ENCODE assay signal across 8 cellular contexts in genomic region chrX:38887222-38887621, GRCh38.
"Had no signal": no experiment of that assay in that cellular context is flagged by ENCODE, and none has a peak within 500 bp of the region (broad histone marks: within the 10 kb centered on the region; RNA-seq: fewer than 3 reads in every experiment).

No MANE protein-coding gene starts in this region.

- H3K9me3 ChIP-seq: HAP-1 had no signal

- H3K27ac ChIP-seq: GM23248 had no signal

- FAIRE-seq: HTR-8/SVneo had no signal

- ATAC-seq: HCT116 had no signal

- DNase-seq: GM23248, GOT3, H7, IMR-90, KBM-7 had no signal

- H3K9ac ChIP-seq: GM23248 had no signal

- H2AFZ ChIP-seq: GM23248 had no signal

- H3K36me3 ChIP-seq: HAP-1 had no signal

- H3K4me3 ChIP-seq: GM23248, HAP-1 had no signal
